ENCODE assay signal across 30 cellular contexts in genomic region chr4:20878806-20879205, GRCh38.
"Had no signal": no experiment of that assay in that cellular context is flagged by ENCODE, and none has a peak within 500 bp of the region (broad histone marks: within the 10 kb centered on the region; RNA-seq: fewer than 3 reads in every experiment).

No MANE protein-coding gene starts in this region.

- H3K4me3 Mint-ChIP-seq: activated B cell treated with CpG ODN at 0.5 μM for 24 hours; activated CD4-positive, alpha-beta T cell treated with anti-CD3 and anti-CD28 coated beads for 36 hours; activated naive CD8-positive, alpha-beta T cell treated with anti-CD3 and anti-CD28 coated beads for 36 hours; central memory CD8-positive, alpha-beta T cell; effector memory CD8-positive, alpha-beta T cell; naive thymus-derived CD8-positive, alpha-beta T cell had no signal

- H3K4me3 ChIP-seq: breast epithelium, dorsolateral prefrontal cortex, esophagus squamous epithelium, gastroesophageal sphincter, lower lobe of right lung, ovary, prostate gland, spleen, testis, uterus had no signal

- H3K4me1 Mint-ChIP-seq: activated B cell treated with CpG ODN at 0.5 μM for 24 hours; activated CD4-positive, alpha-beta T cell treated with anti-CD3 and anti-CD28 coated beads for 36 hours; activated naive CD8-positive, alpha-beta T cell treated with anti-CD3 and anti-CD28 coated beads for 36 hours had no signal

- H3K4me1 ChIP-seq: breast epithelium, esophagus squamous epithelium, lower lobe of right lung, prostate gland, spleen, testis, uterus had no signal

- H3K27ac ChIP-seq: breast epithelium, dorsolateral prefrontal cortex, esophagus squamous epithelium, gastroesophageal sphincter, lower lobe of right lung, neutrophil, ovary, prostate gland, spleen, testis, uterus had no signal

- H3K9me3 ChIP-seq: breast epithelium, esophagus squamous epithelium, gastroesophageal sphincter, lower lobe of right lung, neutrophil, ovary, prostate gland, spleen, testis, uterus had no signal

- DNase-seq: activated B cell treated with CpG ODN at 0.5 μM for 24 hours; activated CD4-positive, alpha-beta T cell treated with anti-CD3 and anti-CD28 coated beads for 36 hours; activated CD4-positive, alpha-beta T cell treated with anti-CD3 and anti-CD28 coated beads, Interleukin-2, amount 50 U/mL, for 4 hours; activated CD8-positive, alpha-beta memory T cell treated with anti-CD3 and anti-CD28 coated beads for 24 hours; activated CD8-positive, alpha-beta memory T cell treated with anti-CD3 and anti-CD28 coated beads, Interleukin-2, amount 50 U/mL, for 4 hours; activated naive CD4-positive, alpha-beta T cell treated with Interleukin-2 at 50 U/mL for 16 hours; activated naive CD8-positive, alpha-beta T cell treated with anti-CD3 and anti-CD28 coated beads for 36 hours; activated T-cell treated with anti-CD3 and anti-CD28 coated beads, Interleukin-2, amount 50 U/mL, for 48 hours; dorsolateral prefrontal cortex; effector memory CD8-positive, alpha-beta T cell; esophagus squamous epithelium; head of caudate nucleus; kidney; lower lobe of right lung; naive thymus-derived CD8-positive, alpha-beta T cell; ovary; spleen; stimulated activated CD4-positive, alpha-beta T cell treated with anti-CD3 and anti-CD28 coated beads, Interleukin-4, amount 100 ng/mL, for 1 hour; stimulated activated naive CD4-positive, alpha-beta T cell; T1000; testis; trophoblast cell; uterus had no signal

- ATAC-seq: activated CD4-positive, alpha-beta T cell treated with anti-CD3 and anti-CD28 coated beads for 36 hours; effector memory CD8-positive, alpha-beta T cell; gastroesophageal sphincter; left lobe of liver; lower lobe of right lung; naive thymus-derived CD8-positive, alpha-beta T cell had no signal

- H3K36me3 ChIP-seq: breast epithelium, esophagus squamous epithelium, gastroesophageal sphincter, lower lobe of right lung, neutrophil, ovary, prostate gland, spleen, uterus had no signal

- H3K36me3 Mint-ChIP-seq: activated naive CD8-positive, alpha-beta T cell treated with anti-CD3 and anti-CD28 coated beads for 36 hours; naive thymus-derived CD8-positive, alpha-beta T cell had no signal

- H3K27me3 Mint-ChIP-seq: activated B cell treated with CpG ODN at 0.5 μM for 24 hours; activated CD4-positive, alpha-beta T cell treated with anti-CD3 and anti-CD28 coated beads for 36 hours; activated naive CD8-positive, alpha-beta T cell treated with anti-CD3 and anti-CD28 coated beads for 36 hours; central memory CD8-positive, alpha-beta T cell; effector memory CD8-positive, alpha-beta T cell had no signal

- FAIRE-seq: colon, kidney had no signal

- H3K27ac Mint-ChIP-seq: activated B cell treated with CpG ODN at 0.5 μM for 24 hours; activated CD4-positive, alpha-beta T cell treated with anti-CD3 and anti-CD28 coated beads for 36 hours; activated naive CD8-positive, alpha-beta T cell treated with anti-CD3 and anti-CD28 coated beads for 36 hours; effector memory CD8-positive, alpha-beta T cell; naive thymus-derived CD8-positive, alpha-beta T cell had no signal

- H3K27me3 ChIP-seq: breast epithelium, dorsolateral prefrontal cortex, esophagus squamous epithelium, gastroesophageal sphincter, neutrophil, ovary, spleen, testis, uterus had no signal
